Comparison of ENCODE assay signal across 2 cellular contexts in the genomic region with DNA sequence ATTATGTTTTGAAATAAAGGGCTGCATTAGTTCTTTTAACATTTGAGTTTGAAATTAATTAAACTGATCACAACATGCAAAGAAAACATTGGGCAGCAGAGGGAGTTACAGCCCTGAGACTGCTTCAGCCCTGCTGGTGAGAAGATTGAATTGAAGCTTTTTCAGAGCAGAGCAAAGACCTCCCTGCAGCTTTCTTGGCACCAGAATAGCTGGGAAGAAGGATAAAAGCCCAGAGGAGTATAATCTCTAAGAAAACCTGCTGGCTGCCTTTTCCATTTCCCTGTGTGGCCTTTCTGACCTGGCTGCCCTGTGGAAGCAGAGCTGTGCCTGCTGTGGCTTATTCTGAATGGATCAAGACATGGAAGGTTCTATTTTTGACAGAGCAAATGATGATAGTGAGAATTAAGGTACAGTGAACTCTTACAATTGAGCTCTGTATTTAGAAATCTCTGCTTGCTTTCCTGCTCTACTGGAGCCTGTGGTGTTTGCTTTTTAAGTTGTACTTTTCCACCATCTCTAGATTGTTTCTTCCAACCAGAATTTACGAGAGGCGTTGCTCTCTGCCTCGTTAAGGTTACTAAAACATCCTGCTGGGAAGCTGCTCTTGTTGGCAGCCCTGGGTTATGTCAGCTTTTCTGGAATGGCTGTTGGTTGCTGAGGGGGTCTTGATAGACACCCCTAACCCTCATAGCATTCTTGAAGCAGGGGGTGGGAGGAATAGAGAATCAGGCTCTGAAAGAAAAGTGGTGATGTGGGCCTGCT.
TF ChIP-seq lines count a peak whose summit lies in the region.

No MANE protein-coding gene starts in this region.

TF ChIP-seq in HEK293, 187 proteins besides CTCF, POLR2A, EP300 and RAD21:
- TF ChIP-seq ZNF510 (tag by site-specific recombination; IDR thresholded peaks at IDR 0.05; ENCODE audit: insufficient replicate concordance) = no peak
- no peak for TF ChIP-seq SCRT1 (tag by site-specific recombination; IDR thresholded peaks at IDR 0.05; ENCODE audit: borderline replicate concordance)
- no peak for TF ChIP-seq ZBTB6 (tag by site-specific recombination; IDR thresholded peaks at IDR 0.05)
- no peak for TF ChIP-seq ZNF645 (tag by site-specific recombination; IDR thresholded peaks at IDR 0.05)
- 0 out of 2 replicates have a peak, but pooled peaks have one; percentile 46 for TF ChIP-seq ZNF660 (tag by site-specific recombination; IDR thresholded peaks at IDR 0.05)
- no peak for TF ChIP-seq ZNF184 (tag by site-specific recombination; IDR thresholded peaks at IDR 0.05)
- TF ChIP-seq ZNF654 (tag by site-specific recombination; IDR thresholded peaks at IDR 0.05; ENCODE audit: low read depth) = peak; percentile 73

TF ChIP-seq in GM12878, 131 proteins besides CTCF, POLR2A, EP300 and RAD21:
- no peak for TF ChIP-seq SIX5 (IDR thresholded peaks at IDR 0.05; ENCODE audit: low read depth, low read length, severe bottlenecking)
- TF ChIP-seq SMC3 (IDR thresholded peaks at IDR 0.05; ENCODE audit: borderline replicate concordance, low read length) = peak; percentile 43; the same call in 1 of the 2 replicates
